ENCODE assay signal across 19 cellular contexts in genomic region chr10:85850736-85851135, GRCh38.
DNase-seq lines count a peak whose midpoint lies in the region; ATAC-seq and TF ChIP-seq lines count a peak whose summit lies in the region.
"Had no signal": no experiment of that assay in that cellular context is flagged by ENCODE, and none has a peak within 500 bp of the region (broad histone marks: within the 10 kb centered on the region; RNA-seq: fewer than 3 reads in every experiment).

No MANE protein-coding gene starts in this region.

- H3K4me2 ChIP-seq in smooth muscle cell: peak overlapping the region; percentile 17
- H3K4me2 ChIP-seq: BLaER1 treated with 17β-estradiol and CSF1 and Interleukin-3, amounts not matched to agents 10 nM and 100 nM had no signal

- no peak for TF ChIP-seq CTCF in GM10266 (IDR thresholded peaks at IDR 0.05; ENCODE audit: control insufficient read depth, insufficient read depth, low read depth, missing control alignments)
- no peak for TF ChIP-seq CTCF in smooth muscle cell (IDR thresholded peaks at IDR 0.05; ENCODE audit: borderline replicate concordance, insufficient read depth, poor library complexity, severe bottlenecking)

- H3F3A ChIP-seq in smooth muscle cell (ENCODE audit: low read depth): peaks cover 25% of the 10 kb centered on the region

- peak overlapping the region; percentile 92 for H3K27ac ChIP-seq in smooth muscle cell (ENCODE audit: low read depth)
- H3K27ac ChIP-seq: 22Rv1; BLaER1 treated with 17β-estradiol and CSF1 and Interleukin-3, amounts not matched to agents 10 nM and 100 nM had no signal

- H3K4me1 ChIP-seq in smooth muscle cell (ENCODE audit: low read depth): peaks cover 21% of the 10 kb centered on the region
- H3K4me1 ChIP-seq: BE2C; BLaER1 treated with 17β-estradiol and CSF1 and Interleukin-3, amounts not matched to agents 10 nM and 100 nM; HAP-1 had no signal

- no peaks in the 10 kb centered on the region for H3K36me3 ChIP-seq in smooth muscle cell (ENCODE audit: low read depth)
- H3K36me3 ChIP-seq: BE2C; BLaER1 treated with 17β-estradiol and CSF1 and Interleukin-3, amounts not matched to agents 10 nM and 100 nM; HAP-1 had no signal

- no peak for ATAC-seq in HG03039 (IDR thresholded peaks at IDR 0.05; ENCODE audit: unreplicated experiment)
- no peak for ATAC-seq in GM21367 (IDR thresholded peaks at IDR 0.05; ENCODE audit: unreplicated experiment)
- ATAC-seq: GM12878 had no signal

- DNase-seq in AG20443 (ENCODE audit: low spot score) (peak; percentile 1), GM10266 (ENCODE audit: extremely low spot score) (peak; percentile 1), NCI-H69 (lab: John Stamatoyannopoulos, UW) (peak; percentile 6), smooth muscle cell (lab: John Stamatoyannopoulos, UW; ENCODE audit: unreplicated experiment) (no peak), HuH-7 (ENCODE audit: low spot score) (no peak), NCI-H2196 (lab: John Stamatoyannopoulos, UW; ENCODE audit: unreplicated experiment) (no peak)
- DNase-seq: AML-193; BE2C; CD4-positive, alpha-beta T cell; CD8-positive, alpha-beta memory T cell; DMS153; DND-41; GOT3 had no signal

- no peaks in the 10 kb centered on the region for H4K20me1 ChIP-seq in smooth muscle cell (ENCODE audit: low read depth)
- H4K20me1 ChIP-seq: BLaER1 treated with 17β-estradiol and CSF1 and Interleukin-3, amounts not matched to agents 10 nM and 100 nM had no signal

- WGBS in smooth muscle cell (ENCODE audit: low lambda C conversion rate): 69% methylated on average over 3 of the region's 3 CpGs

- no peaks in the 10 kb centered on the region for H3K27me3 ChIP-seq in smooth muscle cell (ENCODE audit: low read depth)
- H3K27me3 ChIP-seq: BE2C; BLaER1 treated with 17β-estradiol and CSF1 and Interleukin-3, amounts not matched to agents 10 nM and 100 nM had no signal

- H3K9me3 ChIP-seq in smooth muscle cell (replicated peaks; ENCODE audit: low read depth): no peaks in the 10 kb centered on the region
- H3K9me3 ChIP-seq: BE2C, HAP-1 had no signal

- peak overlapping the region; percentile 38 for H3K9ac ChIP-seq in smooth muscle cell (ENCODE audit: low read depth)
- H3K9ac ChIP-seq: BLaER1 treated with 17β-estradiol and CSF1 and Interleukin-3, amounts not matched to agents 10 nM and 100 nM had no signal

- H3K79me2 ChIP-seq in smooth muscle cell (ENCODE audit: low read depth): no peaks in the 10 kb centered on the region

- no peak overlapping the region for H3K4me3 ChIP-seq in smooth muscle cell
- H3K4me3 ChIP-seq: BLaER1 treated with 17β-estradiol and CSF1 and Interleukin-3, amounts not matched to agents 10 nM and 100 nM; GM12878; HAP-1 had no signal

- no peak overlapping the region for H2AFZ ChIP-seq in smooth muscle cell (ENCODE audit: low read depth)

Comparison
In these comparisons a context has a peak if more than half of its experiments do, and no peak if none do; other contexts are left out.
1. DNase-seq: peak in AG20443 (single experiment), GM10266 (single experiment) and NCI-H69 (single experiment); none in smooth muscle cell (single experiment), HuH-7 (single experiment) and NCI-H2196 (single experiment).